8 cellular contexts compared by ENCODE assay signal in the genomic region with DNA sequence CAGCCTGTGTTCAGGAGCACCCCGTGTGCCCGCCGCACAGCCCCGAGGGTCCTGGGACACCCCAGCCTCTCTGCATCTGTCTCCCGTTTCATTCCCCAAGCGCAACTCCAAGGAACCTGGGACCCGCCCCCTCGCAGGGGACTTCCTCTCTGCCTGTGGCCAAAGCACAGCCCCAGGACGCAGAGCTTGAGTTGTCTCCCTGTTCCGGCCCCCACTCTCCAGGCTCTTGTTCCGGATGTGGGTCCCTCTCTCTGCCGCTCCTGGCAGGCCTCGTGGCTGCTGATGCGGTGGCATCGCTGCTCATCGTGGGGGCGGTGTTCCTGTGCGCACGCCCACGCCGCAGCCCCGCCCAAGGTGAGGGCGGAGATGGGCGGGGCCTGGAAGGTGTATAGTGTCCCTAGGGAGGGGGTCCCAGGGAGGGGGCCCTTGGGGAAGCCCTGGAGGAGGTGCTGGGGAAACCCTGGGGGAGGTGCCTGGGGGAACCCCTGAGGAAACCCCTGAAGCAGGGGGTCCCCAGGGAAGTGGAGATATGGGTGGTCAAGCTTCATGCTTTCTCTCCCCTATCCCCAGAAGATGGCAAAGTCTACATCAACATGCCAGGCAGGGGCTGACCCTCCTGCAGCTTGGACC. TPM values are rescaled to one million over a fixed set of nuclear protein-coding genes. Genes with fewer than 3 reads are reported as not detected.
A peak's percentile ranks its signal among the peaks of the same experiment; 100 is the strongest.
DNase-seq lines count a peak whose midpoint lies in the region; ATAC-seq and TF ChIP-seq lines count a peak whose summit lies in the region.

No MANE protein-coding gene starts in this region.

- no peaks in the 10 kb centered on the region for H3K27me3 Mint-ChIP-seq in activated CD4-positive, alpha-beta memory T cell treated with anti-CD3 and anti-CD28 coated beads for 36 hours

- H3K9ac ChIP-seq in duodenal mucosa (ENCODE audit: low read depth in 1 of 2, low read length in 2 of 2) = peak overlapping the region; percentile 29 to 72

- H3K36me3 ChIP-seq in duodenal mucosa (ENCODE audit: control insufficient read depth in 1 of 2, insufficient read depth in 2 of 2, low read length in 2 of 2) (no peaks in the 10 kb centered on the region), lung (ENCODE audit: control insufficient read depth in 2 of 2, insufficient read depth in 2 of 2, low read length in 2 of 2) (no peaks in the 10 kb centered on the region)

- POLR2A ChIA-PET in activated CD4-positive, alpha-beta memory T cell treated with anti-CD3 and anti-CD28 coated beads for 36 hours (lab: Charles Lee) = interaction anchor here (0.7 kb wide), 1 partner anchor 11 kb away, joined by 4 read pairs; no protein-coding TSS in a partner anchor

- H3K4me1 Mint-ChIP-seq in activated CD4-positive, alpha-beta memory T cell treated with anti-CD3 and anti-CD28 coated beads for 36 hours (ENCODE audit: low read depth) = peaks cover 44% of the 10 kb centered on the region

- H3K9me3 ChIP-seq in duodenal mucosa (ENCODE audit: control insufficient read depth in 1 of 2, low read length in 2 of 2) (no peaks in the 10 kb centered on the region), lung (ENCODE audit: control insufficient read depth in 2 of 2, insufficient read depth in 1 of 2, low read length in 1 of 2) (no peaks in the 10 kb centered on the region)

- H3K27me3 ChIP-seq in duodenal mucosa (ENCODE audit: control insufficient read depth in 1 of 2, insufficient read depth in 2 of 2, low read length in 2 of 2) (no peaks in the 10 kb centered on the region), lung (ENCODE audit: control insufficient read depth, insufficient read depth) (no peaks in the 10 kb centered on the region)

- TF ChIP-seq CTCF in GM12875 (IDR thresholded peaks at IDR 0.05; ENCODE audit: borderline replicate concordance, insufficient read depth, low read depth, low read length) = no peak
- no peak for TF ChIP-seq CTCF in lung (IDR thresholded peaks at IDR 0.05; ENCODE audit: control extremely low read depth, extremely low read depth)

- H3K9me3 Mint-ChIP-seq in activated CD4-positive, alpha-beta memory T cell treated with anti-CD3 and anti-CD28 coated beads for 36 hours = no peaks in the 10 kb centered on the region

- ATAC-seq in HG02852 (IDR thresholded peaks at IDR 0.05; ENCODE audit: unreplicated experiment) (peak; percentile 30), lung (ENCODE audit: insufficient read depth, low FRiP score) (no peak)

- H3K27ac Mint-ChIP-seq in activated CD4-positive, alpha-beta memory T cell treated with anti-CD3 and anti-CD28 coated beads for 36 hours = peak overlapping the region; percentile 90

- H3K27ac ChIP-seq in duodenal mucosa (ENCODE audit: low read depth, low read length) (peak overlapping the region; percentile 73), lung (ENCODE audit: low read depth in 1 of 2, low read length in 1 of 2) (peak overlapping the region in 1 of 2 donors; percentile 85)

- peaks cover 14% of the 10 kb centered on the region for H3K36me3 Mint-ChIP-seq in activated CD4-positive, alpha-beta memory T cell treated with anti-CD3 and anti-CD28 coated beads for 36 hours

- H3K4me3 ChIP-seq in GM12875 (ENCODE audit: low read depth, low read length) = peak overlapping the region; percentile 53
- peak overlapping the region; percentile 55 to 57 for H3K4me3 ChIP-seq in duodenal mucosa (ENCODE audit: low read depth in 1 of 2, low read length in 2 of 2)
- H3K4me3 ChIP-seq in lung = no peak overlapping the region

- 1 to 3% methylated on average over 24 of the region's 24 CpGs for WGBS in lung, 2 donors

- H3K4me1 ChIP-seq in duodenal mucosa (ENCODE audit: control insufficient read depth in 1 of 2, insufficient read depth in 2 of 2, low read length in 2 of 2) (peaks cover 0 to 14% of the 10 kb centered on the region in 2 donors), lung (ENCODE audit: control insufficient read depth in 2 of 2, insufficient read depth in 2 of 2, low read length in 2 of 2) (peaks cover 0 to 4% of the 10 kb centered on the region in 2 donors)

- CTCF ChIA-PET in activated CD4-positive, alpha-beta memory T cell treated with anti-CD3 and anti-CD28 coated beads for 36 hours (lab: Charles Lee) = interaction anchor here (0.6 to 1.6 kb wide), 2 partner anchors 55 to 127 kb away, joined by 3 to 5 read pairs; no protein-coding TSS in a partner anchor

- H3K4me3 Mint-ChIP-seq in activated CD4-positive, alpha-beta memory T cell treated with anti-CD3 and anti-CD28 coated beads for 36 hours = peak overlapping the region; percentile 82

- peak; percentile 36 for DNase-seq in NCI-H526 treated with DMSO at 0.1 percent for 48 hours (lab: John Stamatoyannopoulos, UW)
- DNase-seq in activated CD4-positive, alpha-beta memory T cell treated with anti-CD3 and anti-CD28 coated beads for 36 hours = peak; percentile 94
- peak; percentile 77 for DNase-seq in lung (ENCODE audit: low spot score)
- DNase-seq in stimulated activated CD8-positive, alpha-beta memory T cell treated with anti-CD3 and anti-CD28 coated beads, Interleukin-12 subunit alpha, Interleukin-12 subunit beta, amount 100 ng/mL, for 4 hours (ENCODE audit: low read depth) = peak; percentile 84
- DNase-seq in NCI-H1092 (lab: John Stamatoyannopoulos, UW) = no peak

- intact Hi-C loops in activated CD4-positive, alpha-beta memory T cell treated with anti-CD3 and anti-CD28 coated beads for 36 hours (cut with micrococcal nuclease) = loop anchor here (1.0 kb wide), 1 partner anchor 28 kb away; no protein-coding TSS in a partner anchor

RNA-seq across cellular contexts. Expression of gene HCST, which starts 1.3 kb away (rescaled TPM):
- total RNA-seq in activated CD4-positive, alpha-beta memory T cell treated with anti-CD3 and anti-CD28 coated beads for 36 hours = 10 to 100 TPM; 50.7 to 52.9 TPM
- 10 to 100 TPM in 1 of 2 donors, 1 to 10 TPM in 1; 5.4 to 33.2 TPM for total RNA-seq in lung
- 100 to 1,000 TPM in 1 of 2 donors, 10 to 100 TPM in 1; 89.1 to 118 TPM for polyA plus RNA-seq in lung

RNA-seq across cellular contexts. Expression of gene NFKBID, which starts 3.3 kb away (rescaled TPM):
- total RNA-seq in activated CD4-positive, alpha-beta memory T cell treated with anti-CD3 and anti-CD28 coated beads for 36 hours = 10 to 100 TPM; 66.7 to 70.9 TPM
- total RNA-seq in lung = 10 to 100 TPM; 12.6 to 25.3 TPM
- polyA plus RNA-seq in lung = 10 to 100 TPM; 14.7 to 18.1 TPM

RNA-seq across cellular contexts. Expression of gene TYROBP, which starts 4.4 kb away (rescaled TPM):
- total RNA-seq in activated CD4-positive, alpha-beta memory T cell treated with anti-CD3 and anti-CD28 coated beads for 36 hours = not detected
- 100 to 1,000 TPM in 1 of 2 donors, 10 to 100 TPM in 1; 17.0 to 282 TPM for total RNA-seq in lung
- polyA plus RNA-seq in lung = 1,000 to 10,000 TPM in 1 of 2 donors, 100 to 1,000 TPM in 1; 552 to 1,276 TPM

RNA-seq across cellular contexts. Expression of gene LRFN3, which starts 32.5 kb away (rescaled TPM):
- 1 to 10 TPM; 8.7 to 9.1 TPM for total RNA-seq in activated CD4-positive, alpha-beta memory T cell treated with anti-CD3 and anti-CD28 coated beads for 36 hours
- 10 to 100 TPM in 1 of 2 donors, 1 to 10 TPM in 1; 3.6 to 14.0 TPM for total RNA-seq in lung
- 1 to 10 TPM; 6.2 to 8.9 TPM for polyA plus RNA-seq in lung

RNA-seq across cellular contexts. Expression of gene APLP1, which starts 35.3 kb away (rescaled TPM):
- 1 to 10 TPM; 1.2 to 2.6 TPM for total RNA-seq in activated CD4-positive, alpha-beta memory T cell treated with anti-CD3 and anti-CD28 coated beads for 36 hours
- 1 to 10 TPM; 1.7 to 2.3 TPM for total RNA-seq in lung
- 1 to 10 TPM in 1 of 2 donors, under 1 TPM in 1; 0.94 to 6.5 TPM for polyA plus RNA-seq in lung

Comparison
In these comparisons a context has a peak if more than half of its experiments do, and no peak if none do; other contexts are left out.
1. RNA of gene TYROBP, which starts 4.4 kb away (total RNA-seq): 17.0 to 282 TPM in lung; not detected in activated CD4-positive, alpha-beta memory T cell treated with anti-CD3 and anti-CD28 coated beads for 36 hours; every median in the first group is over 10 times any median in the second.